In the genomic region with DNA sequence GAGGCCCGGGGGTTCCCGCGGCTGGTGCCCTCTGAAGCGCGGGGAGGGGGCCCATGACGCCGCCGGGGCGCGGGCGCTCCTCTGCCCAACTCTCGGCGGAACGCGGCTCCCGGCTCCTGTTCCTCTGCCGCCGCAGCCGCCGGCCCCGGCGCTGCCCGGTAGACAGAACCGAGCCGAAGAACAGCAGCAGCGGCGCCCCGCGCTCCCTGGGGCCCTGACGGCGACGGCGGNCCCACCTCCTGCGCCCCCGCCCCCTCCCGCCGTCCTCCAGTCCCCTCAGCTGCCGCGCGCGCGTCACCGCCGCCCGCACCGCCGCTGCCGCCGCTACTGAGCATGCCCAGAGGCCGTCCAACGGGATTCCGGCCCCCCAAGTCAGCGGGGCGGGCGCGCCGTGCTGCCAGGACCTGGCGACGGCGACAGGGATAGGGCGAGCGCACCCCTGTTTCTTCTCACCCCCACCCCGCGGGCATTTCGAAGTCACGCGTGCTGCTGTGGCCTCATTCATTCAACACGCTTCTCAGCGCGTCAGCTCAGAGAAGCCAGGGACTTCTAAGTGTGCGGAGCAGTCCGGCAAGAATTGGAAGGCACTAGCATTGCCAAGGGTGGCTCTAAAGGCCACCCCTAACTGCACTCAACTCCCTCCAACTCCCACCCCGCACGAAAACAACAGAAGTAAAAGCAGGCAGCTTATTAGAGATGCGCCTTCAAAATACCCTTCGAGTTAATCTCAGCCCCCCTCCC, we compare ENCODE assay signal across 8 cellular contexts. TPM values are rescaled to one million over a fixed set of nuclear protein-coding genes. Genes with fewer than 3 reads are reported as not detected.
DNase-seq lines count a peak whose midpoint lies in the region; ATAC-seq and TF ChIP-seq lines count a peak whose summit lies in the region.

Gene IPMK, minus strand, starts transcription at position 182 of the 741 bp plus-strand sequence. CDS start 283 bp downstream, outside the sequence.

- H3K9me3 ChIP-seq in right atrium auricular region: no peaks in the 10 kb centered on the region
- H3K9me3 ChIP-seq in uterus: no peaks in the 10 kb centered on the region

- H3K4me3 ChIP-seq in right atrium auricular region (peak within 1 kb of the TSS; percentile 85 to 90), uterus (peak within 1 kb of the TSS; percentile 73 to 90)

- no peaks in the 10 kb centered on the region for H3K36me3 ChIP-seq in right atrium auricular region
- H3K36me3 ChIP-seq in uterus: no peaks in the 10 kb centered on the region

- H3K4me3 Mint-ChIP-seq in T-helper 1 cell treated with Interleukin-12 subunit alpha and Interleukin-12 subunit beta and Interleukin-4 antibody, amounts not matched to agents 30 μg/mL and 1 μg/mL, for 36 hours: peak within 1 kb of the TSS; percentile 97

- peaks cover 2% of the 10 kb centered on the region for H3K36me3 Mint-ChIP-seq in T-helper 1 cell treated with Interleukin-12 subunit alpha and Interleukin-12 subunit beta and Interleukin-4 antibody, amounts not matched to agents 30 μg/mL and 1 μg/mL, for 36 hours (ENCODE audit: low read depth)

- no peaks in the 10 kb centered on the region for H3K9me3 Mint-ChIP-seq in T-helper 1 cell treated with Interleukin-12 subunit alpha and Interleukin-12 subunit beta and Interleukin-4 antibody, amounts not matched to agents 30 μg/mL and 1 μg/mL, for 36 hours

- TF ChIP-seq POLR2A in uterus (IDR thresholded peaks at IDR 0.05): peak; percentile 43 to 82

- peak within 1 kb of the TSS; percentile 97 for H3K27ac Mint-ChIP-seq in T-helper 1 cell treated with Interleukin-12 subunit alpha and Interleukin-12 subunit beta and Interleukin-4 antibody, amounts not matched to agents 30 μg/mL and 1 μg/mL, for 36 hours

- H3K27ac ChIP-seq in right atrium auricular region (peak within 1 kb of the TSS; percentile 95 to 98), uterus (peak within 1 kb of the TSS; percentile 89 to 96)

- DNase-seq in GM13976 (ENCODE audit: low spot score) (peak; percentile 88), NCI-H1417 (lab: John Stamatoyannopoulos, UW) (peak; percentile 81 to 89 (median 86)), amniotic stem cell (lab: John Stamatoyannopoulos, UW) (peak; percentile 74), right atrium auricular region (ENCODE audit: low spot score) (peak; percentile 95), putamen (ENCODE audit: low spot score) (peak; percentile 95), uterus (peak; percentile 88 to 90)

- H3K4me1 Mint-ChIP-seq in T-helper 1 cell treated with Interleukin-12 subunit alpha and Interleukin-12 subunit beta and Interleukin-4 antibody, amounts not matched to agents 30 μg/mL and 1 μg/mL, for 36 hours (ENCODE audit: low read depth): peaks cover 28% of the 10 kb centered on the region

- intact Hi-C loops in uterus (cut with DNase I; ENCODE audit: low total_unique reads): no loop called here

- H3K4me1 ChIP-seq in right atrium auricular region (peaks cover 0 to 22% of the 10 kb centered on the region in 2 donors), uterus (peaks cover 0 to 6% of the 10 kb centered on the region in 2 donors)

- no peaks in the 10 kb centered on the region for H3K27me3 ChIP-seq in right atrium auricular region
- H3K27me3 ChIP-seq in uterus: no peaks in the 10 kb centered on the region

- ATAC-seq in HG02763 (IDR thresholded peaks at IDR 0.05; ENCODE audit: unreplicated experiment): peak; percentile 62

- TF ChIP-seq CTCF in GM13976 (IDR thresholded peaks at IDR 0.05; ENCODE audit: borderline replicate concordance, control extremely low read depth, extremely low read depth, insufficient read depth, missing control alignments): no peak
- TF ChIP-seq CTCF in right atrium auricular region (IDR thresholded peaks at IDR 0.05): no peak
- TF ChIP-seq CTCF in uterus (IDR thresholded peaks at IDR 0.05): no peak

- no peaks in the 10 kb centered on the region for H3K27me3 Mint-ChIP-seq in T-helper 1 cell treated with Interleukin-12 subunit alpha and Interleukin-12 subunit beta and Interleukin-4 antibody, amounts not matched to agents 30 μg/mL and 1 μg/mL, for 36 hours (ENCODE audit: low read depth)

- in situ Hi-C loops in GM13976 (cut with MboI; ENCODE audit: low sequenced_read_pairs, unreplicated experiment): no loop called here

RNA-seq across cellular contexts. Expression of gene IPMK, which starts in this region (rescaled TPM):
- total RNA-seq in right atrium auricular region (1 to 10 TPM; 1.8 to 2.5 TPM), uterus (10 to 100 TPM in 1 of 4 donors, 1 to 10 TPM in 2, under 1 TPM in 1; 0.26 to 10.8 (median 3.8) TPM)

Comparison
In these comparisons a context has a peak if more than half of its experiments do, and no peak if none do; other contexts are left out.
1. Peak in every context shown above with its lines: DNase-seq, ATAC-seq, H3K4me3 ChIP-seq and H3K27ac ChIP-seq.